Comparison of ENCODE assay signal across 2 cellular contexts in the genomic region with DNA sequence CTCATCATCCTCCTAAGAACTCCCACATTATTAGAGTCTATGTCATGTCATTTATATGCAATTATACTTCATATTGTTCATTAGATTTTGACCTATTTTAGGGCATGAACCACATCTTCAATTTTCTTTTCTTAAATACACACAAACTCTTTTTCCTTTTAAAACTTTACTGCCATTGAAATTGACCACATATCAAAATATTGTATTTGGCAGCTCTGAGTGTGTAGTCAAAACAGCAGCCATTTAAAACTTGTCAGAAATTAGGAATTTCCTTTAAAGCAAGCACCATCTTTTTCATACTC.
TF ChIP-seq lines count a peak whose summit lies in the region.

No MANE protein-coding gene starts in this region.

TF ChIP-seq in SK-N-SH, 30 proteins besides CTCF, POLR2A, EP300 and RAD21 (continued from another document):
- no peak for TF ChIP-seq MEF2A (IDR thresholded peaks at IDR 0.05; ENCODE audit: borderline replicate concordance, low read depth)
- TF ChIP-seq MAX (IDR thresholded peaks at IDR 0.05; ENCODE audit: low read depth) = no peak
- TF ChIP-seq NFIC (IDR thresholded peaks at IDR 0.05; ENCODE audit: borderline replicate concordance) = peak; percentile 4; the same call in 1 of the 2 replicates
- TF ChIP-seq GATA2 (CRISPR knock-in tag; IDR thresholded peaks at IDR 0.05) = no peak
- TF ChIP-seq ELF1 (IDR thresholded peaks at IDR 0.05) = no peak
- TF ChIP-seq FOXM1 (IDR thresholded peaks at IDR 0.05; ENCODE audit: low read depth) = no peak
- no peak for TF ChIP-seq RXRA (IDR thresholded peaks at IDR 0.05; ENCODE audit: borderline replicate concordance, low read depth)
- TF ChIP-seq CHD2 (IDR thresholded peaks at IDR 0.05; ENCODE audit: low read length, partially characterized antibody) = no peak
- no peak for TF ChIP-seq SMC3 (IDR thresholded peaks at IDR 0.05; ENCODE audit: low read depth, low read length)
- 0 out of 2 replicates have a peak, but pooled peaks have one; percentile 29 for TF ChIP-seq JUND (IDR thresholded peaks at IDR 0.05)
- no peak for TF ChIP-seq FOXJ3 (CRISPR knock-in tag; IDR thresholded peaks at IDR 0.05)
- TF ChIP-seq GABPA (IDR thresholded peaks at IDR 0.05; ENCODE audit: low read depth) = no peak
- TF ChIP-seq EZH2phosphoT487 (IDR thresholded peaks at IDR 0.05; ENCODE audit: borderline replicate concordance, low read depth) = no peak
- no peak for TF ChIP-seq YY1 (IDR thresholded peaks at IDR 0.05; ENCODE audit: low read depth)
- TF ChIP-seq FOSL2 (IDR thresholded peaks at IDR 0.05; ENCODE audit: borderline replicate concordance, low read depth) = peak; percentile 27; the same call in 1 of the 2 replicates
- TF ChIP-seq, protein P1, sequence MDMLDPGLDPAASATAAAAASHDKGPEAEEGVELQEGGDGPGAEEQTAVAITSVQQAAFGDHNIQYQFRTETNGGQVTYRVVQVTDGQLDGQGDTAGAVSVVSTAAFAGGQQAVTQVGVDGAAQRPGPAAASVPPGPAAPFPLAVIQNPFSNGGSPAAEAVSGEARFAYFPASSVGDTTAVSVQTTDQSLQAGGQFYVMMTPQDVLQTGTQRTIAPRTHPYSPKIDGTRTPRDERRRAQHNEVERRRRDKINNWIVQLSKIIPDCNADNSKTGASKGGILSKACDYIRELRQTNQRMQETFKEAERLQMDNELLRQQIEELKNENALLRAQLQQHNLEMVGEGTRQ (IDR thresholded peaks at IDR 0.05; ENCODE audit: borderline replicate concordance, low read depth, low read length) = no peak
- TF ChIP-seq, protein P2, sequence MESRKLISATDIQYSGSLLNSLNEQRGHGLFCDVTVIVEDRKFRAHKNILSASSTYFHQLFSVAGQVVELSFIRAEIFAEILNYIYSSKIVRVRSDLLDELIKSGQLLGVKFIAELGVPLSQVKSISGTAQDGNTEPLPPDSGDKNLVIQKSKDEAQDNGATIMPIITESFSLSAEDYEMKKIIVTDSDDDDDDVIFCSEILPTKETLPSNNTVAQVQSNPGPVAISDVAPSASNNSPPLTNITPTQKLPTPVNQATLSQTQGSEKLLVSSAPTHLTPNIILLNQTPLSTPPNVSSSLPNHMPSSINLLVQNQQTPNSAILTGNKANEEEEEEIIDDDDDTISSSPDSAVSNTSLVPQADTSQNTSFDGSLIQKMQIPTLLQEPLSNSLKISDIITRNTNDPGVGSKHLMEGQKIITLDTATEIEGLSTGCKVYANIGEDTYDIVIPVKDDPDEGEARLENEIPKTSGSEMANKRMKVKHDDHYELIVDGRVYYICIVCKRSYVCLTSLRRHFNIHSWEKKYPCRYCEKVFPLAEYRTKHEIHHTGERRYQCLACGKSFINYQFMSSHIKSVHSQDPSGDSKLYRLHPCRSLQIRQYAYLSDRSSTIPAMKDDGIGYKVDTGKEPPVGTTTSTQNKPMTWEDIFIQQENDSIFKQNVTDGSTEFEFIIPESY (IDR thresholded peaks at IDR 0.05; ENCODE audit: borderline replicate concordance, low read depth) = no peak
- TF ChIP-seq TCF12 (IDR thresholded peaks at IDR 0.05) = peak; percentile 32; the same call in 1 of the 2 replicates
- TF ChIP-seq RCOR1 (IDR thresholded peaks at IDR 0.05; ENCODE audit: low read length) = no peak
- TF ChIP-seq USF1 (IDR thresholded peaks at IDR 0.05; ENCODE audit: borderline replicate concordance, low read depth) = no peak
- TF ChIP-seq SIN3A (IDR thresholded peaks at IDR 0.05; ENCODE audit: borderline replicate concordance, low read depth, low read length) = no peak
- TF ChIP-seq PBX3 (IDR thresholded peaks at IDR 0.05) = no peak; the same call in 1 of the 2 replicates
- TF ChIP-seq POLR2AphosphoS5 (IDR thresholded peaks at IDR 0.05; ENCODE audit: low read depth, low read length) = no peak
- TF ChIP-seq MXI1 (IDR thresholded peaks at IDR 0.05; ENCODE audit: low read depth, low read length) = no peak
- TF ChIP-seq TEAD4 (IDR thresholded peaks at IDR 0.05; ENCODE audit: borderline replicate concordance, insufficient read depth) = no peak
TF ChIP-seq in SK-N-SH: peak in this region for 4.

TF ChIP-seq in SK-N-SH treated with all-trans-retinoic acid at 6 μM for 48 hours, 23 proteins besides CTCF, POLR2A, EP300 and RAD21 (continued from another document):
- TF ChIP-seq, protein P3, sequence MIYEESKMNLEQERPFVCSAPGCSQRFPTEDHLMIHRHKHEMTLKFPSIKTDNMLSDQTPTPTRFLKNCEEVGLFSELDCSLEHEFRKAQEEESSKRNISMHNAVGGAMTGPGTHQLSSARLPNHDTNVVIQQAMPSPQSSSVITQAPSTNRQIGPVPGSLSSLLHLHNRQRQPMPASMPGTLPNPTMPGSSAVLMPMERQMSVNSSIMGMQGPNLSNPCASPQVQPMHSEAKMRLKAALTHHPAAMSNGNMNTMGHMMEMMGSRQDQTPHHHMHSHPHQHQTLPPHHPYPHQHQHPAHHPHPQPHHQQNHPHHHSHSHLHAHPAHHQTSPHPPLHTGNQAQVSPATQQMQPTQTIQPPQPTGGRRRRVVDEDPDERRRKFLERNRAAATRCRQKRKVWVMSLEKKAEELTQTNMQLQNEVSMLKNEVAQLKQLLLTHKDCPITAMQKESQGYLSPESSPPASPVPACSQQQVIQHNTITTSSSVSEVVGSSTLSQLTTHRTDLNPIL (CRISPR knock-in tag; IDR thresholded peaks at IDR 0.05; ENCODE audit: low read depth) = no peak
- TF ChIP-seq RARB (CRISPR knock-in tag; IDR thresholded peaks at IDR 0.05) (no peak), ZNF565 (CRISPR knock-in tag; conservative IDR thresholded peaks at IDR 0.05; ENCODE audit: low read depth) (no peak), ZFP3 (CRISPR knock-in tag; IDR thresholded peaks at IDR 0.05) (no peak), ZNF8 (CRISPR knock-in tag; IDR thresholded peaks at IDR 0.05) (no peak), SNAI2 (CRISPR knock-in tag; IDR thresholded peaks at IDR 0.05) (no peak), ZNF70 (CRISPR knock-in tag; IDR thresholded peaks at IDR 0.05) (no peak), ZFP30 (CRISPR knock-in tag; IDR thresholded peaks at IDR 0.05) (no peak), TOX (CRISPR knock-in tag; IDR thresholded peaks at IDR 0.05; ENCODE audit: borderline replicate concordance) (no peak), CSDC2 (CRISPR knock-in tag; IDR thresholded peaks at IDR 0.05) (no peak)
- TF ChIP-seq, protein P4, sequence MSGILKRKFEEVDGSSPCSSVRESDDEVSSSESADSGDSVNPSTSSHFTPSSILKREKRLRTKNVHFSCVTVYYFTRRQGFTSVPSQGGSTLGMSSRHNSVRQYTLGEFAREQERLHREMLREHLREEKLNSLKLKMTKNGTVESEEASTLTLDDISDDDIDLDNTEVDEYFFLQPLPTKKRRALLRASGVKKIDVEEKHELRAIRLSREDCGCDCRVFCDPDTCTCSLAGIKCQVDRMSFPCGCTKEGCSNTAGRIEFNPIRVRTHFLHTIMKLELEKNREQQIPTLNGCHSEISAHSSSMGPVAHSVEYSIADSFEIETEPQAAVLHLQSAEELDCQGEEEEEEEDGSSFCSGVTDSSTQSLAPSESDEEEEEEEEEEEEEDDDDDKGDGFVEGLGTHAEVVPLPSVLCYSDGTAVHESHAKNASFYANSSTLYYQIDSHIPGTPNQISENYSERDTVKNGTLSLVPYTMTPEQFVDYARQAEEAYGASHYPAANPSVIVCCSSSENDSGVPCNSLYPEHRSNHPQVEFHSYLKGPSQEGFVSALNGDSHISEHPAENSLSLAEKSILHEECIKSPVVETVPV (CRISPR knock-in tag; IDR thresholded peaks at IDR 0.05) = no peak
